ENCODE assay signal across 8 cellular contexts in genomic region chr19:1401138-1401888, GRCh38. TPM values are rescaled to one million over a fixed set of nuclear protein-coding genes. Genes with fewer than 3 reads are reported as not detected.
DNase-seq lines count a peak whose midpoint lies in the region; ATAC-seq and TF ChIP-seq lines count a peak whose summit lies in the region.

GAMT (minus strand) TSS chr19:1401542; CDS start chr19:1401476, 66 bp downstream.

- peaks cover 7% of the 10 kb centered on the region for H3K4me1 Mint-ChIP-seq in CD4-positive, alpha-beta T cell (ENCODE audit: low read depth)
- peaks cover 10% of the 10 kb centered on the region for H3K4me1 Mint-ChIP-seq in T-helper 2 cell treated with Interferon-gamma antibody and Interleukin-4, amounts not matched to agents 5 μg/mL and 100 μg/mL, for 36 hours (ENCODE audit: low read depth)
- H3K4me1 Mint-ChIP-seq in immature natural killer cell, result peaks cover 12 to 19% of the 10 kb centered on the region in 2 donors

- peak in 9 of 10 experiments; percentile 20 to 69 (median 56) for DNase-seq in CD4-positive, alpha-beta T cell
- DNase-seq in HAP-1 (ENCODE audit: low spot score in 2 of 2) (peak; percentile 27 to 77), T47D (ENCODE audit: low read depth in 1 of 2, low spot score in 1 of 2) (peak; percentile 45 to 57), immature natural killer cell (peak; percentile 46 to 54 (median 50))
- peak; percentile 63 for DNase-seq in T-helper 2 cell treated with Interferon-gamma antibody and Interleukin-4, amounts not matched to agents 5 μg/mL and 100 μg/mL, for 36 hours (ENCODE audit: low spot score)
- peak; percentile 76 for DNase-seq in stimulated activated CD4-positive, alpha-beta T cell treated with anti-CD3 and anti-CD28 coated beads, Interleukin-15, amount 100 ng/mL, for 24 hours

- ATAC-seq in CD4-positive, alpha-beta T cell (ENCODE audit: poor library complexity), result peak; percentile 86
- ATAC-seq in HG02884 (IDR thresholded peaks at IDR 0.05; ENCODE audit: unreplicated experiment) (no peak), GM19397 (IDR thresholded peaks at IDR 0.05; ENCODE audit: unreplicated experiment) (no peak)

- intact Hi-C loops in CD4-positive, alpha-beta T cell (cut with DNase I, micrococcal nuclease), result loop anchor here (1.0 to 10.0 kb wide), 4 partner anchors 48 to 863 kb away; partner anchors contain the start of genes FAM174C (in 1 of the 2) and TCF3 (in 1 of the 2)

- CTCF ChIA-PET in CD4-positive, alpha-beta T cell (lab: Charles Lee), result no interaction called here

- H3K9me3 Mint-ChIP-seq in CD4-positive, alpha-beta T cell, result no peaks in the 10 kb centered on the region
- no peaks in the 10 kb centered on the region for H3K9me3 Mint-ChIP-seq in T-helper 2 cell treated with Interferon-gamma antibody and Interleukin-4, amounts not matched to agents 5 μg/mL and 100 μg/mL, for 36 hours
- H3K9me3 Mint-ChIP-seq in immature natural killer cell, result no peaks in the 10 kb centered on the region

- no peaks in the 10 kb centered on the region for H3K36me3 Mint-ChIP-seq in CD4-positive, alpha-beta T cell (ENCODE audit: low read depth)
- H3K36me3 Mint-ChIP-seq in T-helper 2 cell treated with Interferon-gamma antibody and Interleukin-4, amounts not matched to agents 5 μg/mL and 100 μg/mL, for 36 hours (ENCODE audit: low read depth), result no peaks in the 10 kb centered on the region
- no peaks in the 10 kb centered on the region for H3K36me3 Mint-ChIP-seq in immature natural killer cell

- H3K36me3 ChIP-seq in HAP-1 (replicated peaks), result peaks cover 21% of the 10 kb centered on the region

- in situ Hi-C loops in HAP-1 (cut with MboI; ENCODE audit: low sequenced_read_pairs), result no loop called here
- in situ Hi-C loops in T47D (cut with HindIII; ENCODE audit: low pct_unique_long_range_greater_than_20kb, low sequenced_read_pairs), result no loop called here

- peak within 1 kb of the TSS; percentile 72 for H3K4me3 ChIP-seq in HAP-1

- no peak within 1 kb of the TSS for H3K27ac ChIP-seq in CD4-positive, alpha-beta T cell (ENCODE audit: low read depth, low read length)

- no peaks in the 10 kb centered on the region for H3K27me3 ChIP-seq in CD4-positive, alpha-beta T cell (ENCODE audit: control insufficient read depth, insufficient read depth, low read length)
- H3K27me3 ChIP-seq in HAP-1 (ENCODE audit: low read depth), result no peaks in the 10 kb centered on the region

- H3K9me3 ChIP-seq in CD4-positive, alpha-beta T cell (ENCODE audit: control insufficient read depth, low read length), result no peaks in the 10 kb centered on the region
- no peaks in the 10 kb centered on the region for H3K9me3 ChIP-seq in HAP-1

- POLR2A ChIA-PET in CD4-positive, alpha-beta T cell (lab: Charles Lee), result interaction anchor here (1.5 kb wide), 1 partner anchor 126 kb away, joined by 5 read pairs; the partner anchor contains the start of gene FAM174C

- H3K27ac Mint-ChIP-seq in CD4-positive, alpha-beta T cell, result no peak within 1 kb of the TSS
- no peak within 1 kb of the TSS for H3K27ac Mint-ChIP-seq in T-helper 2 cell treated with Interferon-gamma antibody and Interleukin-4, amounts not matched to agents 5 μg/mL and 100 μg/mL, for 36 hours
- no peak within 1 kb of the TSS for H3K27ac Mint-ChIP-seq in immature natural killer cell

- H3K4me1 ChIP-seq in HAP-1, result peaks cover 3% of the 10 kb centered on the region; the same call in 1 of the 2 replicates

- H3K4me3 Mint-ChIP-seq in CD4-positive, alpha-beta T cell, result peak within 1 kb of the TSS; percentile 87
- H3K4me3 Mint-ChIP-seq in T-helper 2 cell treated with Interferon-gamma antibody and Interleukin-4, amounts not matched to agents 5 μg/mL and 100 μg/mL, for 36 hours, result peak within 1 kb of the TSS; percentile 71
- H3K4me3 Mint-ChIP-seq in immature natural killer cell, result peak within 1 kb of the TSS; percentile 64 to 84 (median 71)

- H3K27me3 Mint-ChIP-seq in CD4-positive, alpha-beta T cell, result no peaks in the 10 kb centered on the region
- H3K27me3 Mint-ChIP-seq in T-helper 2 cell treated with Interferon-gamma antibody and Interleukin-4, amounts not matched to agents 5 μg/mL and 100 μg/mL, for 36 hours (ENCODE audit: low read depth), result peaks cover 2% of the 10 kb centered on the region
- peaks cover 0 to 5% (median 4%) of the 10 kb centered on the region in 3 donors for H3K27me3 Mint-ChIP-seq in immature natural killer cell (ENCODE audit: low read depth in 3 of 3)

- TF ChIP-seq CTCF in CD4-positive, alpha-beta T cell (IDR thresholded peaks at IDR 0.05), result peak; percentile 63

RNA-seq across cellular contexts. Expression of gene GAMT, which starts in this region (rescaled TPM):
- total RNA-seq in CD4-positive, alpha-beta T cell, result 10 to 100 TPM; 11.0 to 13.0 TPM
- polyA plus RNA-seq in immature natural killer cell, result 10 to 100 TPM in 2 of 3 donors, 1 to 10 TPM in 1; 7.9 to 16.5 (median 10.5) TPM
